In the genomic region with DNA sequence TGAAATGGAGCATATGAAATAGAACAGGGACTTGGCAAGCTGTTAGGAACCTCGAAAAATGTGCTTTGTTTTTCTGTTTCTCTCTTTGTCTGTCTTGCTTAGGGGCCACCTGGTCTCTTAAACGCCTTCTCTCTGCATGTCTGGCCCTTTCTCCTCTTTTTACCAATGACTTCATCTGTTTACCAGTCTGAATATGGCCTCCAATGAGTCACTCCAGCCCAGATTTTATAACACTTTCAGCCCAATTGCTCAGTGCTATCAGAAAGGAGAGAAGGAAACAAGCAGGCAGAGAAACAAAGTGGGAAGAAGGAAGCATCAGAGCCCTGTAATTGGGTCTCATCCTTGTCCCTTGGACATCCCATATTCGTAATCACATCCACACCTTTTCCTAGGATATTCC, we compare ENCODE assay signal across 8 cellular contexts.
A peak's percentile ranks its signal among the peaks of the same experiment; 100 is the strongest.
DNase-seq lines count a peak whose midpoint lies in the region; ATAC-seq and TF ChIP-seq lines count a peak whose summit lies in the region.

No MANE protein-coding gene starts in this region.

- H3K4me3 ChIP-seq in fibroblast of mammary gland (ENCODE audit: control insufficient read depth, low read depth, low read length), result no peak overlapping the region

- peak; percentile 5 for DNase-seq in GM04503 (ENCODE audit: low read depth)
- DNase-seq in NCI-H774 (lab: John Stamatoyannopoulos, UW), result peak; percentile 58
- peak; percentile 62 for DNase-seq in fibroblast of mammary gland (ENCODE audit: low read depth)
- DNase-seq in putamen (ENCODE audit: low spot score), result peak; percentile 53
- no peak for DNase-seq in SKM-1 treated with dmso at 0.1 percent for 144 hours (lab: John Stamatoyannopoulos, UW; ENCODE audit: unreplicated experiment)
- no peak for DNase-seq in activated T-cell treated with anti-CD3 and anti-CD28 coated beads for 4 hours
- DNase-seq in NK-92 treated with Interleukin-12 subunit alpha and Interleukin-12 subunit beta, amount 100 ng/mL, for 24 hours (lab: John Stamatoyannopoulos, UW), result no peak

- no peak for ATAC-seq in HG03565 (IDR thresholded peaks at IDR 0.05; ENCODE audit: unreplicated experiment)

- no peak for TF ChIP-seq CTCF in fibroblast of mammary gland (conservative IDR thresholded peaks at IDR 0.05; ENCODE audit: control insufficient read depth, insufficient read depth, low read depth, low read length)

Comparison
In these comparisons a context has a peak if more than half of its experiments do, and no peak if none do; other contexts are left out.
1. DNase-seq: peak in GM04503 (single experiment), NCI-H774 (single experiment), fibroblast of mammary gland (single experiment) and putamen (single experiment); none in SKM-1 treated with dmso at 0.1 percent for 144 hours (single experiment), activated T-cell treated with anti-CD3 and anti-CD28 coated beads for 4 hours (single experiment) and NK-92 treated with Interleukin-12 subunit alpha and Interleukin-12 subunit beta, amount 100 ng/mL, for 24 hours (single experiment).